21 cellular contexts compared by ENCODE assay signal in genomic region chr10:72385724-72386123, GRCh38.
"Had no signal": no experiment of that assay in that cellular context is flagged by ENCODE, and none has a peak within 500 bp of the region (broad histone marks: within the 10 kb centered on the region; RNA-seq: fewer than 3 reads in every experiment).

No MANE protein-coding gene starts in this region.

- H3K4me1 ChIP-seq: esophagus muscularis mucosa, gastrocnemius medialis, heart right ventricle, pancreas, thyroid gland had no signal

- H3K4me2 ChIP-seq: neural progenitor cell had no signal

- H3K4me3 ChIP-seq: esophagus muscularis mucosa, gastrocnemius medialis, heart right ventricle, neural progenitor cell, pancreas, suprapubic skin, thyroid gland had no signal

- H3K9me3 ChIP-seq: esophagus muscularis mucosa, gastrocnemius medialis, heart right ventricle, pancreas, suprapubic skin, thyroid gland had no signal

- H3K36me3 ChIP-seq: esophagus muscularis mucosa, gastrocnemius medialis, heart right ventricle, neural progenitor cell, pancreas, suprapubic skin, thyroid gland had no signal

- H3K4me3 Mint-ChIP-seq: natural killer cell treated with Interleukin-12 subunit alpha and Interleukin-12 subunit beta and Interleukin-15 and Interleukin-18, amount 100 ng/mL, for 72 hours; neural progenitor cell; type B pancreatic cell had no signal

- ATAC-seq: gastrocnemius medialis; heart right ventricle; left lobe of liver; natural killer cell treated with Interleukin-12 subunit alpha and Interleukin-12 subunit beta and Interleukin-15 and Interleukin-18, amount 100 ng/mL, for 72 hours; pancreas; right cardiac atrium; stimulated activated naive CD8-positive, alpha-beta T cell treated with anti-CD3 and anti-CD28 coated beads, Interleukin-15, Interleukin-2, amounts not matched to agents 100 U/mL and 50 U/mL, for 24 hours had no signal

- H3K27ac Mint-ChIP-seq: natural killer cell treated with Interleukin-12 subunit alpha and Interleukin-12 subunit beta and Interleukin-15 and Interleukin-18, amount 100 ng/mL, for 72 hours; neural progenitor cell; progenitor cell of endocrine pancreas had no signal

- H3K36me3 Mint-ChIP-seq: natural killer cell treated with Interleukin-12 subunit alpha and Interleukin-12 subunit beta and Interleukin-15 and Interleukin-18, amount 100 ng/mL, for 72 hours; type B pancreatic cell had no signal

- H3K27ac ChIP-seq: epithelial cell of prostate, esophagus muscularis mucosa, gastrocnemius medialis, heart right ventricle, neural progenitor cell, pancreas, thyroid gland had no signal

- DNase-seq: effector memory CD4-positive, alpha-beta T cell; gastrocnemius medialis; heart right ventricle; hypothalamus; islet precursor cell; midbrain; occipital lobe; pancreas; right cardiac atrium; small intestine; stimulated activated CD4-positive, alpha-beta T cell treated with anti-CD3 and anti-CD28 coated beads, Interleukin-2, amount 100 ng/mL, for 48 hours; stimulated activated naive CD8-positive, alpha-beta T cell treated with anti-CD3 and anti-CD28 coated beads, Interleukin-15, Interleukin-2, amounts not matched to agents 100 U/mL and 50 U/mL, for 24 hours; thyroid gland had no signal

- H3K27me3 ChIP-seq: esophagus muscularis mucosa, gastrocnemius medialis, heart right ventricle, neural progenitor cell, pancreas, suprapubic skin, thyroid gland had no signal

- H3K9me3 Mint-ChIP-seq: natural killer cell treated with Interleukin-12 subunit alpha and Interleukin-12 subunit beta and Interleukin-15 and Interleukin-18, amount 100 ng/mL, for 72 hours; neural progenitor cell; type B pancreatic cell had no signal

- H3K27me3 Mint-ChIP-seq: natural killer cell treated with Interleukin-12 subunit alpha and Interleukin-12 subunit beta and Interleukin-15 and Interleukin-18, amount 100 ng/mL, for 72 hours; progenitor cell of endocrine pancreas; type B pancreatic cell had no signal

- H2AFZ ChIP-seq: neural progenitor cell had no signal
